ENCODE assay signal across 9 cellular contexts in the genomic region with DNA sequence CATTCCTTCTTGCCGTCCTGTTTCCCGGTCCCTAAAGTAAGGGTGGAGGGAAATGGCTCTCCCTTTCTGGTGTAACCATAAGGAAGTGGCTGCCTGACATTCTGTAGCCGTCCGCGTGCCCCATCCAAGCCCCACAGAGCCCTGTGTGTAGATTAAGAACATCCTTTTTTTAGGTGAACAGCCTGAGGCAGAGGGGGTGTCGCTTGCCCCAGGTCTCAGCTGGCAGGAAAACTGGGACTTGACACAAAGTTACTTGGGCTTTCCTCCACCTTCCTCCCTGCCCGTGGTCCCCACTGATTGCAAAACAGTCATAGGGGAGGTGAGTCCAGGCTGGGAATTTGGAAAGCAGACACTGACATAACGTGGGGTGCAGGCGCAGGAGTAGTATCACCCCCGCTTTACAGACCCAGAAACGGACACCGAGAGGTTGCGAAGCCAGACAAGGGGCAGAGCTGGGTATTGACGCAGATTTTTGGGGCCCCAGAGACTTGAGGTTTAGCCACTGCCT. TPM values are rescaled to one million over a fixed set of nuclear protein-coding genes. Genes with fewer than 3 reads are reported as not detected.
A peak's percentile ranks its signal among the peaks of the same experiment; 100 is the strongest.
DNase-seq lines count a peak whose midpoint lies in the region; ATAC-seq, FAIRE-seq and TF ChIP-seq lines count a peak whose summit lies in the region.
"Had no signal": no experiment of that assay in that cellular context is flagged by ENCODE, and none has a peak within 500 bp of the region (broad histone marks: within the 10 kb centered on the region; RNA-seq: fewer than 3 reads in every experiment).

No MANE protein-coding gene starts in this region.

- H3K27ac ChIP-seq in IMR-90 (ENCODE audit: insufficient read depth, low read length) (peak overlapping the region; percentile 67), adrenal gland (peak overlapping the region in 3 of 5 donors; percentile 81 to 94 (median 91)), keratinocyte (ENCODE audit: control insufficient read depth, insufficient read depth, low read length) (no peak overlapping the region), foreskin keratinocyte (no peak overlapping the region)

- H3K9me1 ChIP-seq in IMR-90 (ENCODE audit: insufficient read depth, low read length) (peaks cover 18% of the 10 kb centered on the region), keratinocyte (ENCODE audit: control insufficient read depth, extremely low read depth, insufficient read depth, low read length) (no peaks in the 10 kb centered on the region)

- no peak for ATAC-seq in IMR-90 (ENCODE audit: low read depth)
- ATAC-seq in stimulated activated naive B cell treated with anti-CD40 and anti-IgM and Interleukin-4, amounts not matched to agents 10 μg/mL and 1 μg/mL and 100 μg/mL, for 72 hours (replicated peaks), result peak; percentile 45
- no peak for ATAC-seq in GM21786 (IDR thresholded peaks at IDR 0.05; ENCODE audit: unreplicated experiment)
- ATAC-seq in esophagus mucosa, result no peak
- ATAC-seq in foreskin keratinocyte, result no peak

- peak overlapping the region; percentile 91 for H2AFZ ChIP-seq in IMR-90 (replicated peaks; ENCODE audit: low read length, poor library complexity)
- H2AFZ ChIP-seq in keratinocyte (ENCODE audit: control insufficient read depth, low read length), result peak overlapping the region; percentile 75

- peak overlapping the region; percentile 86 for H3K18ac ChIP-seq in IMR-90 (ENCODE audit: low read depth, low read length)

- peak overlapping the region; percentile 84 for H2BK120ac ChIP-seq in IMR-90 (ENCODE audit: low read depth, low read length)

- peaks cover 0 to 4% of the 10 kb centered on the region in 2 donors for H3K36me3 Mint-ChIP-seq in stimulated activated naive B cell treated with anti-CD40 and anti-IgM and Interleukin-4, amounts not matched to agents 10 μg/mL and 1 μg/mL and 100 μg/mL, for 72 hours

- H3K9me3 ChIP-seq in IMR-90 (ENCODE audit: control insufficient read depth, insufficient read depth, low read length), result no peaks in the 10 kb centered on the region
- H3K9me3 ChIP-seq in adrenal gland (replicated peaks in 1 of 3), result no peaks in the 10 kb centered on the region
- no peaks in the 10 kb centered on the region for H3K9me3 ChIP-seq in keratinocyte (ENCODE audit: control insufficient read depth, low read depth, low read length)

- peak overlapping the region; percentile 93 for H3K23ac ChIP-seq in IMR-90 (ENCODE audit: low read depth, low read length)

- H3K79me2 ChIP-seq in keratinocyte (ENCODE audit: control insufficient read depth, insufficient read depth, low read length), result no peaks in the 10 kb centered on the region

- H4K20me1 ChIP-seq in IMR-90 (ENCODE audit: insufficient read depth, low read length), result no peaks in the 10 kb centered on the region
- H4K20me1 ChIP-seq in keratinocyte (ENCODE audit: control insufficient read depth, extremely low read depth, insufficient read depth, low read length), result no peaks in the 10 kb centered on the region

- H3K4me1 Mint-ChIP-seq in stimulated activated naive B cell treated with anti-CD40 and anti-IgM and Interleukin-4, amounts not matched to agents 10 μg/mL and 1 μg/mL and 100 μg/mL, for 72 hours, result peaks cover 24 to 43% of the 10 kb centered on the region in 2 donors

- intact Hi-C loops in IMR-90 (cut with micrococcal nuclease), result no loop called here
- intact Hi-C loops in adrenal gland (cut with DNase I), result no loop called here

- BruUV-seq in IMR-90 (replicated peaks; lab: Mats Ljungman, UMichigan), result no TSS peak

- peak overlapping the region; percentile 9; the same call in 1 of the 2 replicates for H2BK20ac ChIP-seq in IMR-90 (ENCODE audit: low read depth, low read length)

- FAIRE-seq in keratinocyte (lab: Jason Lieb, UNC), result no peak
- FAIRE-seq: small intestine had no signal

- TF ChIP-seq CTCF in IMR-90 (conservative IDR thresholded peaks at IDR 0.05; ENCODE audit: low read depth, low read length) (no peak), adrenal gland (IDR thresholded peaks at IDR 0.05) (no peak), keratinocyte (optimal IDR thresholded peaks at IDR 0.05 in 1 of 3, IDR thresholded peaks at IDR 0.05 in 1 of 3, conservative IDR thresholded peaks at IDR 0.05 in 1 of 3; ENCODE audit: extremely low read depth in 1 of 3, insufficient read depth in 2 of 3, low read length in 3 of 3) (no peak), foreskin keratinocyte (conservative IDR thresholded peaks at IDR 0.05) (no peak)

- dilution Hi-C loops in IMR-90 (cut with HindIII; ENCODE audit: low sequenced_read_pairs, unreplicated experiment) (no loop called here), keratinocyte (cut with MboI; ENCODE audit: extremely low pct_ligation_motif_present, low sequenced_read_pairs) (no loop called here)

- in situ Hi-C loops in IMR-90 (cut with MboI; ENCODE audit: low sequenced_read_pairs), result no loop called here

- 86% methylated on average over 5 of the region's 14 CpGs; no CpG with 5 or more reads in 1 of the 2 experiments for WGBS in IMR-90 (ENCODE audit: extremely low coverage in 2 of 2, insufficient read length in 1 of 2), 2 experiments
- 61 to 86% (median 66%) methylated on average over 12 to 14 of the region's 14 CpGs for WGBS in adrenal gland, 4 donors

- H4K8ac ChIP-seq in IMR-90 (ENCODE audit: low read depth in 2 of 2, low read length in 2 of 2), result peak overlapping the region; percentile 94 to 95

- H3K4me2 ChIP-seq in IMR-90 (ENCODE audit: low read depth, low read length) (peak overlapping the region; percentile 88), keratinocyte (ENCODE audit: control insufficient read depth, extremely low read depth, insufficient read depth, low read depth, low read length) (peak overlapping the region; percentile 71)

- peak overlapping the region; percentile 97 for H2AK9ac ChIP-seq in IMR-90 (replicated peaks; ENCODE audit: low read depth, low read length, poor library complexity)

- H3K4me1 ChIP-seq in IMR-90 (ENCODE audit: control insufficient read depth, insufficient read depth, low read length) (peaks cover 20% of the 10 kb centered on the region), adrenal gland (replicated peaks in 1 of 2) (peaks cover 17 to 18% of the 10 kb centered on the region in 2 donors), keratinocyte (ENCODE audit: control insufficient read depth, extremely low read depth, insufficient read depth, low read length) (peaks cover 7% of the 10 kb centered on the region), foreskin keratinocyte (peaks cover 5% of the 10 kb centered on the region)

- no peak for TF ChIP-seq RAD21 in IMR-90 (IDR thresholded peaks at IDR 0.05; ENCODE audit: low read length)

- peaks cover 54 to 78% of the 10 kb centered on the region in 2 donors for H3K27me3 Mint-ChIP-seq in stimulated activated naive B cell treated with anti-CD40 and anti-IgM and Interleukin-4, amounts not matched to agents 10 μg/mL and 1 μg/mL and 100 μg/mL, for 72 hours

- H3K27ac Mint-ChIP-seq in stimulated activated naive B cell treated with anti-CD40 and anti-IgM and Interleukin-4, amounts not matched to agents 10 μg/mL and 1 μg/mL and 100 μg/mL, for 72 hours, result no peak overlapping the region

- H3K4me3 Mint-ChIP-seq in stimulated activated naive B cell treated with anti-CD40 and anti-IgM and Interleukin-4, amounts not matched to agents 10 μg/mL and 1 μg/mL and 100 μg/mL, for 72 hours, result peak overlapping the region in 1 of 2 donors; percentile 39

- peaks cover 5 to 11% of the 10 kb centered on the region in 2 experiments; a peak in 3 of 4 replicates for H3K79me1 ChIP-seq in IMR-90 (ENCODE audit: low read depth in 1 of 2, low read length in 2 of 2)

- CTCF ChIA-PET in IMR-90 (lab: Yijun Ruan, JAX), result no interaction called here

- no peaks in the 10 kb centered on the region for H3K9me3 Mint-ChIP-seq in stimulated activated naive B cell treated with anti-CD40 and anti-IgM and Interleukin-4, amounts not matched to agents 10 μg/mL and 1 μg/mL and 100 μg/mL, for 72 hours

- peak overlapping the region; percentile 98 for H2AK5ac ChIP-seq in IMR-90 (ENCODE audit: low read depth, low read length)

- H2BK5ac ChIP-seq in IMR-90 (ENCODE audit: low read depth, low read length, poor library complexity, severe bottlenecking), result peak overlapping the region; percentile 80

- H3K4me3 ChIP-seq in IMR-90 (ENCODE audit: insufficient read depth, low read depth, low read length) (no peak overlapping the region), adrenal gland (peak overlapping the region in 1 of 4 donors; percentile 51), keratinocyte (ENCODE audit: control insufficient read depth in 2 of 3, extremely low read depth in 1 of 3, insufficient read depth in 2 of 3, low read depth in 1 of 3, low read length in 3 of 3) (no peak overlapping the region)

- peak overlapping the region; percentile 80 for H3K9ac ChIP-seq in IMR-90 (ENCODE audit: low read depth, low read length)
- H3K9ac ChIP-seq in keratinocyte (ENCODE audit: control insufficient read depth, extremely low read depth, insufficient read depth, low read length), result peak overlapping the region; percentile 71

- H3K56ac ChIP-seq in IMR-90 (ENCODE audit: extremely low read depth, insufficient read depth, low read length), result peak overlapping the region; percentile 46; the same call in 1 of the 2 replicates

- H2BK15ac ChIP-seq in IMR-90 (ENCODE audit: low read depth, low read length), result peak overlapping the region; percentile 84; the same call in 2 of the 3 replicates

- H3K36me3 ChIP-seq in IMR-90 (ENCODE audit: control insufficient read depth, insufficient read depth, low read length) (no peaks in the 10 kb centered on the region), adrenal gland (replicated peaks in 1 of 2) (no peaks in the 10 kb centered on the region), keratinocyte (ENCODE audit: control insufficient read depth in 2 of 2, extremely low read depth in 1 of 2, insufficient read depth in 2 of 2, low read length in 2 of 2) (no peaks in the 10 kb centered on the region)

- no peak for TF ChIP-seq POLR2A in IMR-90 (IDR thresholded peaks at IDR 0.05; ENCODE audit: low read depth, low read length)
- TF ChIP-seq POLR2A in adrenal gland (IDR thresholded peaks at IDR 0.05), result no peak

- peak overlapping the region; percentile 98 for H3K14ac ChIP-seq in IMR-90 (replicated peaks; ENCODE audit: low read depth, low read length)

- H3K27me3 ChIP-seq in IMR-90 (ENCODE audit: control insufficient read depth, insufficient read depth, low read length), result no peaks in the 10 kb centered on the region
- no peaks in the 10 kb centered on the region for H3K27me3 ChIP-seq in adrenal gland
- no peaks in the 10 kb centered on the region for H3K27me3 ChIP-seq in keratinocyte (ENCODE audit: control insufficient read depth, extremely low read depth, insufficient read depth, low read length)
- H3K27me3 ChIP-seq in foreskin keratinocyte, result no peaks in the 10 kb centered on the region

- H3K4ac ChIP-seq in IMR-90 (ENCODE audit: low read depth, low read length), result peak overlapping the region; percentile 97

- POLR2A ChIA-PET in IMR-90 (lab: Charles Lee; ENCODE audit: unreplicated experiment), result interaction anchor here (0.8 kb wide), 1 partner anchor 424 kb away, joined by 3 read pairs; no protein-coding TSS in a partner anchor

- DNase-seq in IMR-90, result no peak
- no peak for DNase-seq in adrenal gland
- no peak for DNase-seq in keratinocyte (ENCODE audit: low read depth, low spot score)
- no peak for DNase-seq in stimulated activated naive B cell treated with anti-CD40 and anti-IgM and Interleukin-4, amounts not matched to agents 10 μg/mL and 1 μg/mL and 100 μg/mL, for 72 hours
- no peak for DNase-seq in foreskin keratinocyte
- DNase-seq: NCI-H2081 had no signal

- H4K91ac ChIP-seq in IMR-90 (ENCODE audit: insufficient read depth, low read depth, low read length), result peak overlapping the region; percentile 97

- peak overlapping the region; percentile 85 for H4K5ac ChIP-seq in IMR-90 (ENCODE audit: low read depth, low read length)

RNA-seq across cellular contexts. Expression of gene C9orf50, which starts 22.8 kb away (rescaled TPM):
- total RNA-seq in IMR-90 (2012; rRNA removed) (not detected in 2 replicates), adrenal gland (under 1 TPM in 2 of 8 donors, not detected in 6; 0.14 to 0.37 TPM), esophagus mucosa (not detected), foreskin keratinocyte (not detected in 2 replicates)
- polyA plus RNA-seq in IMR-90 (2012; rRNA removed) (0.09 and 0.20 TPM in 2 replicates), adrenal gland (under 1 TPM in 2 of 3 donors, not detected in 1; 0.56 to 0.74 TPM), keratinocyte (not detected in 3 replicates), foreskin keratinocyte (not detected in 2 replicates)
- 0.06 and 0.19 TPM in 2 replicates for polyA plus RNA-seq in IMR-90 (2012; cell fraction: cytosol; rRNA removed)
- 0.42 and 0.54 TPM in 2 replicates for polyA plus RNA-seq in IMR-90 (2012; cell fraction: nucleus; rRNA removed; ENCODE audit: low replicate concordance)
- polyA plus RNA-seq in keratinocyte (2011; ENCODE audit: low read depth), result not detected
- polyA plus RNA-seq in keratinocyte (2011; cell fraction: cytosol; rRNA removed), result not detected in 2 replicates
- not detected in 2 replicates for polyA plus RNA-seq in keratinocyte (2011; cell fraction: nucleus; rRNA removed)
- not detected in 2 replicates for polyA plus RNA-seq in keratinocyte (2012; ENCODE audit: low replicate concordance)
- polyA minus RNA-seq in keratinocyte, result not detected in 3 replicates
- polyA minus RNA-seq in keratinocyte (2011; cell fraction: cytosol; rRNA and poly(A)+ RNA removed), result not detected
- not detected in 2 replicates for polyA minus RNA-seq in keratinocyte (2011; cell fraction: nucleus; rRNA and poly(A)+ RNA removed)

RNA-seq across cellular contexts. Expression of gene NTMT1, which starts 27.8 kb away (rescaled TPM):
- total RNA-seq in IMR-90 (2012; rRNA removed) (67.8 and 68.1 TPM in 2 replicates), adrenal gland (100 to 1,000 TPM in 4 of 8 donors, 10 to 100 TPM in 4; 27.2 to 190 (median 88.3) TPM), esophagus mucosa (18.8 TPM), foreskin keratinocyte (64.2 and 70.9 TPM in 2 replicates)
- polyA plus RNA-seq in IMR-90 (2012; rRNA removed) (88.1 and 108 TPM in 2 replicates), adrenal gland (100 to 1,000 TPM in 1 of 3 donors, 10 to 100 TPM in 2; 40.0 to 122 (median 87.5) TPM), keratinocyte (46.0 to 50.2 TPM (median 48.2 TPM) in 3 replicates), foreskin keratinocyte (130 and 132 TPM in 2 replicates)
- polyA plus RNA-seq in IMR-90 (2012; cell fraction: cytosol; rRNA removed), result 57.5 and 92.6 TPM in 2 replicates
- 56.2 and 66.4 TPM in 2 replicates for polyA plus RNA-seq in IMR-90 (2012; cell fraction: nucleus; rRNA removed; ENCODE audit: low replicate concordance)
- polyA plus RNA-seq in keratinocyte (2011; ENCODE audit: low read depth), result 24.6 TPM
- 23.5 and 36.4 TPM in 2 replicates for polyA plus RNA-seq in keratinocyte (2011; cell fraction: cytosol; rRNA removed)
- 22.0 and 23.8 TPM in 2 replicates for polyA plus RNA-seq in keratinocyte (2011; cell fraction: nucleus; rRNA removed)
- polyA plus RNA-seq in keratinocyte (2012; ENCODE audit: low replicate concordance), result 30.8 and 52.5 TPM in 2 replicates
- polyA minus RNA-seq in keratinocyte, result 20.3 to 35.7 TPM (median 22.6 TPM) in 3 replicates
- polyA minus RNA-seq in keratinocyte (2011; cell fraction: cytosol; rRNA and poly(A)+ RNA removed), result 24.0 TPM
- polyA minus RNA-seq in keratinocyte (2011; cell fraction: nucleus; rRNA and poly(A)+ RNA removed), result 7.8 and 9.3 TPM in 2 replicates

RNA-seq across cellular contexts. Expression of gene ASB6, which starts 43.8 kb away (rescaled TPM):
- total RNA-seq in IMR-90 (2012; rRNA removed) (9.4 and 9.7 TPM in 2 replicates), adrenal gland (10 to 100 TPM; 21.3 to 31.8 (median 26.8) TPM), esophagus mucosa (11.4 TPM), foreskin keratinocyte (22.7 and 23.2 TPM in 2 replicates)
- polyA plus RNA-seq in IMR-90 (2012; rRNA removed) (28.9 and 31.4 TPM in 2 replicates), adrenal gland (10 to 100 TPM; 11.2 to 34.2 (median 30.6) TPM), keratinocyte (16.3 to 23.8 TPM (median 23.7 TPM) in 3 replicates), foreskin keratinocyte (20.0 and 21.2 TPM in 2 replicates)
- polyA plus RNA-seq in IMR-90 (2012; cell fraction: cytosol; rRNA removed), result 22.2 and 27.8 TPM in 2 replicates
- polyA plus RNA-seq in IMR-90 (2012; cell fraction: nucleus; rRNA removed; ENCODE audit: low replicate concordance), result 42.0 and 79.1 TPM in 2 replicates
- 4.8 TPM for polyA plus RNA-seq in keratinocyte (2011; ENCODE audit: low read depth)
- 14.1 and 23.7 TPM in 2 replicates for polyA plus RNA-seq in keratinocyte (2011; cell fraction: cytosol; rRNA removed)
- 34.6 and 40.3 TPM in 2 replicates for polyA plus RNA-seq in keratinocyte (2011; cell fraction: nucleus; rRNA removed)
- 14.0 and 19.5 TPM in 2 replicates for polyA plus RNA-seq in keratinocyte (2012; ENCODE audit: low replicate concordance)
- 8.5 to 19.0 TPM (median 12.4 TPM) in 3 replicates for polyA minus RNA-seq in keratinocyte
- polyA minus RNA-seq in keratinocyte (2011; cell fraction: cytosol; rRNA and poly(A)+ RNA removed), result 21.7 TPM
- 14.7 and 15.3 TPM in 2 replicates for polyA minus RNA-seq in keratinocyte (2011; cell fraction: nucleus; rRNA and poly(A)+ RNA removed)

Comparison
In these comparisons a context has a peak if more than half of its experiments do, and no peak if none do; other contexts are left out.
1. ATAC-seq: peak in stimulated activated naive B cell treated with anti-CD40 and anti-IgM and Interleukin-4, amounts not matched to agents 10 μg/mL and 1 μg/mL and 100 μg/mL, for 72 hours (2 of 2); none in IMR-90 (single experiment), GM21786 (single experiment), esophagus mucosa (single experiment) and foreskin keratinocyte (single experiment).
2. H3K27ac ChIP-seq: peak in IMR-90 (single experiment) and adrenal gland (3 of 5); none in keratinocyte (single experiment) and foreskin keratinocyte (single experiment).